ENCODE assay signal across 9 cellular contexts in genomic region chr20:51022803-51023616, GRCh38. TPM values are rescaled to one million over a fixed set of nuclear protein-coding genes. Genes with fewer than 3 reads are reported as not detected.
DNase-seq lines count a peak whose midpoint lies in the region; ATAC-seq and TF ChIP-seq lines count a peak whose summit lies in the region.
"Had no signal": no experiment of that assay in that cellular context is flagged by ENCODE, and none has a peak within 500 bp of the region (broad histone marks: within the 10 kb centered on the region; RNA-seq: fewer than 3 reads in every experiment).

KCNG1 (minus strand) TSS chr20:51023107; CDS start chr20:51010338, 12,769 bp downstream.

- intact Hi-C loops in mucosa of descending colon (cut with DNase I, micrococcal nuclease): no loop called here

- no peak within 1 kb of the TSS for H3K4me3 ChIP-seq in mucosa of descending colon

- H3K9me3 ChIP-seq in mucosa of descending colon: no peaks in the 10 kb centered on the region

- peaks cover 3% of the 10 kb centered on the region for H3K4me1 ChIP-seq in mucosa of descending colon (ENCODE audit: low read depth)

- H3K27me3 Mint-ChIP-seq in stimulated activated memory B cell treated with anti-CD40 and anti-IgM and Interleukin-4, amounts not matched to agents 10 μg/mL and 1 μg/mL and 100 μg/mL, for 72 hours: peaks cover 78% of the 10 kb centered on the region

- H3K36me3 ChIP-seq in mucosa of descending colon (ENCODE audit: low read depth): no peaks in the 10 kb centered on the region

- ATAC-seq in mucosa of descending colon: peak; percentile 98
- ATAC-seq in stimulated activated memory B cell treated with anti-CD40 and anti-IgM and Interleukin-4, amounts not matched to agents 10 μg/mL and 1 μg/mL and 100 μg/mL, for 72 hours: peak; percentile 64
- no peak for ATAC-seq in GM19467 (IDR thresholded peaks at IDR 0.05; ENCODE audit: unreplicated experiment)

- H3K4me1 Mint-ChIP-seq in stimulated activated memory B cell treated with anti-CD40 and anti-IgM and Interleukin-4, amounts not matched to agents 10 μg/mL and 1 μg/mL and 100 μg/mL, for 72 hours: peaks cover 8% of the 10 kb centered on the region

- H3K4me3 Mint-ChIP-seq in stimulated activated memory B cell treated with anti-CD40 and anti-IgM and Interleukin-4, amounts not matched to agents 10 μg/mL and 1 μg/mL and 100 μg/mL, for 72 hours: peak within 1 kb of the TSS; percentile 67

- no peaks in the 10 kb centered on the region for H3K36me3 Mint-ChIP-seq in stimulated activated memory B cell treated with anti-CD40 and anti-IgM and Interleukin-4, amounts not matched to agents 10 μg/mL and 1 μg/mL and 100 μg/mL, for 72 hours

- peak; percentile 4 for DNase-seq in DMS153 treated with DMSO at 0.1 percent for 48 hours (lab: John Stamatoyannopoulos, UW; ENCODE audit: unreplicated experiment)
- no peak for DNase-seq in DMS153 (lab: John Stamatoyannopoulos, UW)
- DNase-seq in NCI-H1105 treated with DMSO at 0.1 percent for 48 hours (lab: John Stamatoyannopoulos, UW): peak; percentile 53
- peak; percentile 76 for DNase-seq in activated CD8-positive, alpha-beta memory T cell treated with anti-CD3 and anti-CD28 coated beads for 24 hours
- peak; percentile 16 for DNase-seq in epithelial cell of prostate (ENCODE audit: low read depth, low spot score)
- peak; percentile 79 to 87 (median 81) for DNase-seq in mucosa of descending colon

- H3K27ac ChIP-seq in epithelial cell of prostate: peak within 1 kb of the TSS; percentile 49
- H3K27ac ChIP-seq: 22Rv1 had no signal

- no peak for TF ChIP-seq CTCF in mucosa of descending colon (IDR thresholded peaks at IDR 0.05)

- H3K9me3 Mint-ChIP-seq in stimulated activated memory B cell treated with anti-CD40 and anti-IgM and Interleukin-4, amounts not matched to agents 10 μg/mL and 1 μg/mL and 100 μg/mL, for 72 hours: no peaks in the 10 kb centered on the region

- H3K27ac Mint-ChIP-seq in stimulated activated memory B cell treated with anti-CD40 and anti-IgM and Interleukin-4, amounts not matched to agents 10 μg/mL and 1 μg/mL and 100 μg/mL, for 72 hours: no peak within 1 kb of the TSS

RNA-seq across cellular contexts. Expression of gene KCNG1, which starts in this region (rescaled TPM):
- 10 to 100 TPM in 1 of 3 donors, 1 to 10 TPM in 2; 6.3 to 16.9 (median 7.2) TPM for total RNA-seq in mucosa of descending colon
